8 cellular contexts compared by ENCODE assay signal in the genomic region with DNA sequence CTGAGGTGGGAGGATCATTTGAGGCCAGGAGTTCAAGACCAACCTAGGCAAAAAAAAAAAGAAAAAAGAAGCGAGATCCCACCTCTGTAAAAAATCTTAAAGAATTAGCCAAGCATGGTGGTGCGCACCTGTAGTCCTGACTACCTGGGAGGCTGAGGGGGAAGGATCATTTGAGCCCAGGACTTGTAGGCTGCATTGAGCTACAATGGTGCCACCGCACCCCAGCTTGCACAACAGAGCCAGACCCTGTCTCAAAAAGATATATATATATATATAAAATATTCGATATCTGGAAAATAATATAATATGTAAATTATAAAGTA. TPM values are rescaled to one million over a fixed set of nuclear protein-coding genes. Genes with fewer than 3 reads are reported as not detected.
DNase-seq lines count a peak whose midpoint lies in the region; ATAC-seq, FAIRE-seq and TF ChIP-seq lines count a peak whose summit lies in the region.

No MANE protein-coding gene starts in this region.

- no peak for DNase-seq in activated naive CD8-positive, alpha-beta T cell treated with anti-CD3 and anti-CD28 coated beads, Interleukin-2, amount 10 ng/mL, durations not matched to agents 7 days and 5 days
- DNase-seq in naive thymus-derived CD4-positive, alpha-beta T cell, result no peak
- no peak for DNase-seq in GM12891 (ENCODE audit: insufficient read length, low spot score)
- no peak for DNase-seq in anterior cingulate cortex (lab: John Stamatoyannopoulos, UW)
- DNase-seq in coronary artery (ENCODE audit: low spot score), result no peak

- peak overlapping the region; percentile 86 for H3K27ac Mint-ChIP-seq in activated naive CD8-positive, alpha-beta T cell treated with anti-CD3 and anti-CD28 coated beads, Interleukin-2, amount 10 ng/mL, durations not matched to agents 7 days and 5 days
- H3K27ac Mint-ChIP-seq in naive thymus-derived CD4-positive, alpha-beta T cell, result peak overlapping the region; percentile 39 to 98 (median 96)

- H3K9me3 ChIP-seq in BLaER1 treated with 17β-estradiol and CSF1 and Interleukin-3, amounts not matched to agents 10 nM and 100 nM (replicated peaks in 1 of 11), result no peaks in the 10 kb centered on the region
- H3K9me3 ChIP-seq in HUES48 (ENCODE audit: control insufficient read depth, insufficient read depth, low read length), result no peaks in the 10 kb centered on the region
- no peaks in the 10 kb centered on the region for H3K9me3 ChIP-seq in naive thymus-derived CD4-positive, alpha-beta T cell (ENCODE audit: control insufficient read depth in 2 of 3, low read length in 3 of 3)

- peaks cover 27% of the 10 kb centered on the region for H3K4me1 Mint-ChIP-seq in activated naive CD8-positive, alpha-beta T cell treated with anti-CD3 and anti-CD28 coated beads, Interleukin-2, amount 10 ng/mL, durations not matched to agents 7 days and 5 days
- peaks cover 29 to 46% (median 40%) of the 10 kb centered on the region in 7 donors for H3K4me1 Mint-ChIP-seq in naive thymus-derived CD4-positive, alpha-beta T cell

- H3K4me3 Mint-ChIP-seq in activated naive CD8-positive, alpha-beta T cell treated with anti-CD3 and anti-CD28 coated beads, Interleukin-2, amount 10 ng/mL, durations not matched to agents 7 days and 5 days, result peak overlapping the region; percentile 93
- H3K4me3 Mint-ChIP-seq in naive thymus-derived CD4-positive, alpha-beta T cell, result peak overlapping the region; percentile 84 to 98 (median 95)

- CTCF ChIA-PET in naive thymus-derived CD4-positive, alpha-beta T cell (lab: Charles Lee), result interaction anchor here (0.7 to 3.8 kb wide), 12 partner anchors 15 to 294 kb away, joined by 3 to 57 read pairs (median 6); partner anchors contain the start of genes MAN2C1 and SNUPN

- no peak for ATAC-seq in activated naive CD8-positive, alpha-beta T cell treated with anti-CD3 and anti-CD28 coated beads, Interleukin-2, amount 10 ng/mL, durations not matched to agents 7 days and 5 days (ENCODE audit: low read depth)
- ATAC-seq in naive thymus-derived CD4-positive, alpha-beta T cell, result no peak
- ATAC-seq in GM19324 (IDR thresholded peaks at IDR 0.05; ENCODE audit: low FRiP score, unreplicated experiment), result no peak

- peak overlapping the region; percentile 82 to 97 (median 91); a peak in 20 of 22 replicates for H3K9ac ChIP-seq in BLaER1 treated with 17β-estradiol and CSF1 and Interleukin-3, amounts not matched to agents 10 nM and 100 nM
- H3K9ac ChIP-seq in HUES48 (ENCODE audit: low read depth, low read length), result no peak overlapping the region

- H4K20me1 ChIP-seq in BLaER1 treated with 17β-estradiol and CSF1 and Interleukin-3, amounts not matched to agents 10 nM and 100 nM, result peaks cover 12 to 36% (median 33%) of the 10 kb centered on the region in 11 experiments; a peak in 20 of 22 replicates

- peak overlapping the region; percentile 76 to 97 (median 86); a peak in 15 of 20 replicates for H3K4me3 ChIP-seq in BLaER1 treated with 17β-estradiol and CSF1 and Interleukin-3, amounts not matched to agents 10 nM and 100 nM
- H3K4me3 ChIP-seq in HUES48 (ENCODE audit: low read depth, low read length), result peak overlapping the region; percentile 88
- H3K4me3 ChIP-seq in naive thymus-derived CD4-positive, alpha-beta T cell (ENCODE audit: low read length), result no peak overlapping the region
- H3K4me3 ChIP-seq in coronary artery, result no peak overlapping the region

- peaks cover 10% of the 10 kb centered on the region for H3K36me3 Mint-ChIP-seq in activated naive CD8-positive, alpha-beta T cell treated with anti-CD3 and anti-CD28 coated beads, Interleukin-2, amount 10 ng/mL, durations not matched to agents 7 days and 5 days
- peaks cover 0 to 18% (median 3%) of the 10 kb centered on the region in 5 donors for H3K36me3 Mint-ChIP-seq in naive thymus-derived CD4-positive, alpha-beta T cell

- no peak for TF ChIP-seq CTCF in coronary artery (IDR thresholded peaks at IDR 0.05)

- H3K9me3 Mint-ChIP-seq in activated naive CD8-positive, alpha-beta T cell treated with anti-CD3 and anti-CD28 coated beads, Interleukin-2, amount 10 ng/mL, durations not matched to agents 7 days and 5 days, result no peaks in the 10 kb centered on the region
- no peaks in the 10 kb centered on the region for H3K9me3 Mint-ChIP-seq in naive thymus-derived CD4-positive, alpha-beta T cell

- peaks cover 0 to 19% (median 7%) of the 10 kb centered on the region in 11 experiments; a peak in 11 of 22 replicates for H3K36me3 ChIP-seq in BLaER1 treated with 17β-estradiol and CSF1 and Interleukin-3, amounts not matched to agents 10 nM and 100 nM
- no peaks in the 10 kb centered on the region; the same call in 1 of the 2 replicates for H3K36me3 ChIP-seq in HUES48 (ENCODE audit: control insufficient read depth, insufficient read depth, low read length)
- peaks cover 0 to 14% (median 0%) of the 10 kb centered on the region in 3 experiments for H3K36me3 ChIP-seq in naive thymus-derived CD4-positive, alpha-beta T cell (ENCODE audit: control insufficient read depth in 2 of 3, insufficient read depth in 3 of 3, low read length in 3 of 3)

- H3K27me3 Mint-ChIP-seq in activated naive CD8-positive, alpha-beta T cell treated with anti-CD3 and anti-CD28 coated beads, Interleukin-2, amount 10 ng/mL, durations not matched to agents 7 days and 5 days, result peaks cover 3% of the 10 kb centered on the region
- no peaks in the 10 kb centered on the region for H3K27me3 Mint-ChIP-seq in naive thymus-derived CD4-positive, alpha-beta T cell

- no peak for TF ChIP-seq POLR2A in GM12891 (IDR thresholded peaks at IDR 0.05; ENCODE audit: low read depth, low read length)

- POLR2A ChIA-PET in activated naive CD8-positive, alpha-beta T cell treated with anti-CD3 and anti-CD28 coated beads, Interleukin-2, amount 10 ng/mL, durations not matched to agents 7 days and 5 days (lab: Charles Lee), result interaction anchor here (1.5 to 7.6 kb wide), 9 partner anchors 16 to 273 kb away, joined by 10 to 168 read pairs (median 42); partner anchors contain the start of genes MAN2C1, PTPN9, SIN3A and SNUPN
- POLR2A ChIA-PET in naive thymus-derived CD4-positive, alpha-beta T cell (lab: Charles Lee), result interaction anchor here (0.7 to 7.3 kb wide), 19 partner anchors 10 to 440 kb away, joined by 3 to 175 read pairs (median 8); partner anchors contain the start of genes C15orf39, MAN2C1, NEIL1 and PTPN9

- FAIRE-seq in GM12891 (lab: Jason Lieb, UNC), result no peak

- H3K4me2 ChIP-seq in BLaER1 treated with 17β-estradiol and CSF1 and Interleukin-3, amounts not matched to agents 10 nM and 100 nM, result peak overlapping the region; percentile 78 to 99 (median 90)

- H3K4me1 ChIP-seq in BLaER1 treated with 17β-estradiol and CSF1 and Interleukin-3, amounts not matched to agents 10 nM and 100 nM, result peaks cover 40 to 60% (median 49%) of the 10 kb centered on the region in 10 experiments
- H3K4me1 ChIP-seq in HUES48 (ENCODE audit: control insufficient read depth, insufficient read depth, low read length), result peaks cover 13% of the 10 kb centered on the region
- peaks cover 23 to 24% of the 10 kb centered on the region in 2 donors for H3K4me1 ChIP-seq in naive thymus-derived CD4-positive, alpha-beta T cell (ENCODE audit: control insufficient read depth in 2 of 2, insufficient read depth in 2 of 2, low read length in 2 of 2)

- H3K27me3 ChIP-seq in BLaER1 treated with 17β-estradiol and CSF1 and Interleukin-3, amounts not matched to agents 10 nM and 100 nM, result no peaks in the 10 kb centered on the region
- peaks cover 4% of the 10 kb centered on the region for H3K27me3 ChIP-seq in HUES48 (ENCODE audit: control insufficient read depth, insufficient read depth, low read length)
- H3K27me3 ChIP-seq in naive thymus-derived CD4-positive, alpha-beta T cell (ENCODE audit: control insufficient read depth in 2 of 2, insufficient read depth in 2 of 2, low read length in 2 of 2), result no peaks in the 10 kb centered on the region

- H3K27ac ChIP-seq in BLaER1 treated with 17β-estradiol and CSF1 and Interleukin-3, amounts not matched to agents 10 nM and 100 nM, result peak overlapping the region; percentile 73 to 96 (median 93); a peak in 21 of 22 replicates
- H3K27ac ChIP-seq in HUES48 (ENCODE audit: low read depth, low read length), result no peak overlapping the region
- H3K27ac ChIP-seq in naive thymus-derived CD4-positive, alpha-beta T cell (ENCODE audit: low read depth, low read length), result peak overlapping the region; percentile 85
- no peak overlapping the region for H3K27ac ChIP-seq in coronary artery

- intact Hi-C loops in naive thymus-derived CD4-positive, alpha-beta T cell (cut with micrococcal nuclease), result loop anchor here (1.0 to 10.0 kb wide), 10 partner anchors 34 to 1781 kb away; partner anchors contain the start of genes ARID3B (in 1 of the 2), C15orf39 (in 1 of the 2), CLK3 (in 1 of the 2) and CSK (in 1 of the 2)

TF ChIP-seq in GM12891, 5 proteins besides CTCF, POLR2A, EP300 and RAD21:
- TF ChIP-seq POU2F2 (IDR thresholded peaks at IDR 0.05; ENCODE audit: low read depth, low read length) (no peak), POLR2AphosphoS5 (IDR thresholded peaks at IDR 0.05; ENCODE audit: low read depth, low read length) (no peak), TAF1 (IDR thresholded peaks at IDR 0.05; ENCODE audit: low read depth, low read length) (no peak), SPI1 (IDR thresholded peaks at IDR 0.05; ENCODE audit: low read depth, low read length) (no peak), PAX5 (IDR thresholded peaks at IDR 0.05; ENCODE audit: insufficient read depth, low read length, severe bottlenecking) (no peak)
TF ChIP-seq in GM12891: peak in this region for 0.

RNA-seq across cellular contexts. Expression of gene IMP3, which starts 1.1 kb away (rescaled TPM):
- total RNA-seq in activated naive CD8-positive, alpha-beta T cell treated with anti-CD3 and anti-CD28 coated beads, Interleukin-2, amount 10 ng/mL, durations not matched to agents 7 days and 5 days, result 10 to 100 TPM; 85.3 to 87.1 TPM
- 100 to 1,000 TPM in 1 of 5 experiments, 10 to 100 TPM in 4; 32.3 to 100 (median 89.5) TPM for total RNA-seq in naive thymus-derived CD4-positive, alpha-beta T cell
- polyA plus RNA-seq in naive thymus-derived CD4-positive, alpha-beta T cell, result 100 to 1,000 TPM; 232 to 325 TPM
- polyA plus RNA-seq in GM12891 (2012; ENCODE audit: low read depth, missing spikeins), result 62.4 TPM

RNA-seq across cellular contexts. Expression of gene SNX33, which starts 6.6 kb away (rescaled TPM):
- 1 to 10 TPM; 2.1 to 2.6 TPM for total RNA-seq in activated naive CD8-positive, alpha-beta T cell treated with anti-CD3 and anti-CD28 coated beads, Interleukin-2, amount 10 ng/mL, durations not matched to agents 7 days and 5 days
- 1 to 10 TPM in 4 of 5 experiments, under 1 TPM in 1; 0.94 to 3.4 (median 1.4) TPM for total RNA-seq in naive thymus-derived CD4-positive, alpha-beta T cell
- under 1 TPM; 0.13 to 0.22 TPM for polyA plus RNA-seq in naive thymus-derived CD4-positive, alpha-beta T cell
- polyA plus RNA-seq in GM12891 (2012; ENCODE audit: low read depth, missing spikeins), result 0.32 TPM

RNA-seq across cellular contexts. Expression of gene SNUPN, which starts 15.6 kb away (rescaled TPM):
- 10 to 100 TPM; 27.1 to 30.4 TPM for total RNA-seq in activated naive CD8-positive, alpha-beta T cell treated with anti-CD3 and anti-CD28 coated beads, Interleukin-2, amount 10 ng/mL, durations not matched to agents 7 days and 5 days
- total RNA-seq in naive thymus-derived CD4-positive, alpha-beta T cell, result 10 to 100 TPM; 16.5 to 33.2 (median 21.5) TPM
- 10 to 100 TPM; 41.1 to 51.5 TPM for polyA plus RNA-seq in naive thymus-derived CD4-positive, alpha-beta T cell
- polyA plus RNA-seq in GM12891 (2012; ENCODE audit: low read depth, missing spikeins), result 19.9 TPM

Comparison
In these comparisons a context has a peak if more than half of its experiments do, and no peak if none do; other contexts are left out.
1. H3K27ac ChIP-seq: peak in BLaER1 treated with 17β-estradiol and CSF1 and Interleukin-3, amounts not matched to agents 10 nM and 100 nM (11 of 11) and naive thymus-derived CD4-positive, alpha-beta T cell (single experiment); none in HUES48 (single experiment) and coronary artery (0 of 2).
2. H3K4me3 ChIP-seq: peak in BLaER1 treated with 17β-estradiol and CSF1 and Interleukin-3, amounts not matched to agents 10 nM and 100 nM (10 of 10) and HUES48 (single experiment); none in naive thymus-derived CD4-positive, alpha-beta T cell (single experiment) and coronary artery (single experiment).